ENCODE assay signal across 8 cellular contexts in the genomic region with DNA sequence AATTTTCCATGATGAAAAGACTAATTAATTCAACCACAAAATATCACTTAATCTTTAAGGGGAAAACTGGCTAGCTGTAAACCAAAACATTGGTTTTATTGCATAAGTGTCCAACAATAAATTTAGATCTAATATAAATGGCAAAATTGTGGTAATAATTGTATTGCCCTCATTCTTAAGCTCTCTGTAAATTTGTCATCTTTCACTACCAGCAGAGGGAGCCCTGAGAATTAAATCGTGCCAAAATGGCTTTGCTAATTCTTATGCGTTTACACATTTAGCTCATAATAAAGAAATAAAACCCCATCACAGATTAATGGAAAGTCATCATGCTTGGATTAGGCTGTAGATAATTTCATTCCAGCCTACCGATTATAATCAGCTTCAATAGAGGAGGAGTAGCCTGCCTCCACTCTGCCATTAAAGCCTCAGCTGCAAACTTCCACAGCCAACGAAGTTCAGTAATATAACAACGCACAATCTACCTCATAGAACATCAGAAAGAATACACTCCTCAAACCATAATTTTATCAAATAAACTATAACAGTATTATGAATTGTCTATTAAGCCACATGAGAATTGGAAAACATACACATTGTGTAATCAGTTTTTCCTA.
DNase-seq lines count a peak whose midpoint lies in the region; ATAC-seq and TF ChIP-seq lines count a peak whose summit lies in the region.

No MANE protein-coding gene starts in this region.

- H3K4me3 ChIP-seq in dorsolateral prefrontal cortex = no peak overlapping the region
- H3K4me3 ChIP-seq in neuronal stem cell (ENCODE audit: low read length in 2 of 2) = no peak overlapping the region

- no peak overlapping the region for H4K8ac ChIP-seq in neuronal stem cell (ENCODE audit: low read depth, low read length)

- peaks cover 14% of the 10 kb centered on the region for H3K27me3 ChIP-seq in CD4-positive, alpha-beta T cell (ENCODE audit: control insufficient read depth, insufficient read depth, low read length)
- peaks cover 0 to 52% (median 5%) of the 10 kb centered on the region in 45 donors for H3K27me3 ChIP-seq in dorsolateral prefrontal cortex
- H3K27me3 ChIP-seq in neuronal stem cell (ENCODE audit: control insufficient read depth in 3 of 3, insufficient read depth in 3 of 3, low read depth in 1 of 3, low read length in 3 of 3) = peaks cover 0 to 8% (median 0%) of the 10 kb centered on the region in 3 experiments

- TF ChIP-seq CTCF in CD4-positive, alpha-beta T cell (IDR thresholded peaks at IDR 0.05) = peak; percentile 73
- peak; percentile 46 to 78 (median 66) for TF ChIP-seq CTCF in dorsolateral prefrontal cortex (IDR thresholded peaks at IDR 0.05 in 54 of 56, conservative IDR thresholded peaks at IDR 0.05 in 2 of 56; ENCODE audit: low read depth in 1 of 56, partially characterized antibody in 56 of 56)

- H3K36me3 ChIP-seq in neuronal stem cell (replicated peaks in 1 of 2; ENCODE audit: control insufficient read depth in 2 of 2, insufficient read depth in 2 of 2, low read length in 2 of 2) = no peaks in the 10 kb centered on the region

- no peak for ATAC-seq in CD4-positive, alpha-beta T cell (ENCODE audit: poor library complexity)
- no peak for ATAC-seq in HG02884 (IDR thresholded peaks at IDR 0.05; ENCODE audit: unreplicated experiment)

- H3K14ac ChIP-seq in neuronal stem cell (ENCODE audit: low read length) = no peak overlapping the region

- no peak overlapping the region for H2BK120ac ChIP-seq in neuronal stem cell (ENCODE audit: low read depth, low read length)

- no peak overlapping the region for H4K91ac ChIP-seq in neuronal stem cell (ENCODE audit: low read depth, low read length, poor library complexity)

- no peak overlapping the region for H3K23ac ChIP-seq in neuronal stem cell (ENCODE audit: low read depth, low read length, poor library complexity)

- H3K79me1 ChIP-seq in neuronal stem cell (ENCODE audit: low read depth, low read length) = no peaks in the 10 kb centered on the region

- H3K27ac ChIP-seq in CD4-positive, alpha-beta T cell (ENCODE audit: low read depth, low read length) = no peak overlapping the region
- H3K27ac ChIP-seq in dorsolateral prefrontal cortex (no peak overlapping the region), neuronal stem cell (replicated peaks; ENCODE audit: low read length) (no peak overlapping the region)

- peaks cover 60% of the 10 kb centered on the region for H3K27me3 Mint-ChIP-seq in CD4-positive, alpha-beta T cell

- H3K4me1 Mint-ChIP-seq in CD4-positive, alpha-beta T cell (ENCODE audit: low read depth) = no peaks in the 10 kb centered on the region

- no peak overlapping the region for H2BK15ac ChIP-seq in neuronal stem cell (ENCODE audit: low read length)

- WGBS in neuronal stem cell (ENCODE audit: extremely low coverage in 2 of 2, insufficient read length in 2 of 2, insufficient replicate concordance in 1 of 2), 2 donors = no CpG with 5 or more reads among the region's 5 CpGs

- CTCF ChIA-PET in CD4-positive, alpha-beta T cell (lab: Charles Lee) = interaction anchor here (1.4 to 1.5 kb wide), 2 partner anchors 10 to 845 kb away, joined by 3 to 11 read pairs; no protein-coding TSS in a partner anchor

- no peak overlapping the region for H2BK12ac ChIP-seq in neuronal stem cell (ENCODE audit: low read length)

- H3K9ac ChIP-seq in neuronal stem cell (ENCODE audit: low read depth, low read length, poor library complexity) = no peak overlapping the region

- no peak overlapping the region for H3K4ac ChIP-seq in neuronal stem cell (ENCODE audit: low read length)

- intact Hi-C loops in CD4-positive, alpha-beta T cell (cut with DNase I, micrococcal nuclease) = loop anchor here (2.0 to 5.0 kb wide), 2 partner anchors 845 to 846 kb away; a partner anchor contains a TSS
- intact Hi-C loops in dorsolateral prefrontal cortex (cut with DNase I) = loop anchor here in 1 of 2 donors (5.0 to 10.0 kb wide), 2 partner anchors 833 to 1386 kb away; a partner anchor contains a TSS

- no peak overlapping the region for H3K4me3 Mint-ChIP-seq in CD4-positive, alpha-beta T cell

- no peaks in the 10 kb centered on the region for H3K36me3 Mint-ChIP-seq in CD4-positive, alpha-beta T cell (ENCODE audit: low read depth)

- no peak overlapping the region for H2AK5ac ChIP-seq in neuronal stem cell (ENCODE audit: low read depth, low read length)

- no peak overlapping the region for H3K18ac ChIP-seq in neuronal stem cell (ENCODE audit: low read length)

- H3K9me3 ChIP-seq in CD4-positive, alpha-beta T cell (ENCODE audit: control insufficient read depth, low read length) = no peaks in the 10 kb centered on the region
- H3K9me3 ChIP-seq in neuronal stem cell (replicated peaks in 1 of 2; ENCODE audit: control insufficient read depth in 2 of 2, insufficient read depth in 1 of 2, low read depth in 1 of 2, low read length in 2 of 2) = no peaks in the 10 kb centered on the region

- no peak overlapping the region for H3K4me2 ChIP-seq in neuronal stem cell (ENCODE audit: insufficient read depth, low read length, poor library complexity, severe bottlenecking)

- peaks cover 2% of the 10 kb centered on the region for H3K9me3 Mint-ChIP-seq in CD4-positive, alpha-beta T cell

- POLR2A ChIA-PET in CD4-positive, alpha-beta T cell (lab: Charles Lee) = interaction anchor here (0.6 kb wide), 1 partner anchor 114 kb away, joined by 3 read pairs; no protein-coding TSS in a partner anchor

- H2AFZ ChIP-seq in neuronal stem cell (ENCODE audit: low read length) = no peak overlapping the region

- H3K4me1 ChIP-seq in neuronal stem cell (ENCODE audit: control insufficient read depth in 2 of 2, insufficient read depth in 1 of 2, low read depth in 1 of 2, low read length in 2 of 2) = no peaks in the 10 kb centered on the region

- DNase-seq in CD4-positive, alpha-beta T cell = no peak
- DNase-seq in H4 (ENCODE audit: low spot score) (peak; percentile 14), NCI-H82 treated with DMSO at 0.1 percent for 48 hours (lab: John Stamatoyannopoulos, UW; ENCODE audit: unreplicated experiment) (peak; percentile 20), dorsolateral prefrontal cortex (no peak), neuronal stem cell (ENCODE audit: low spot score) (peak; percentile 17), HK-2 (ENCODE audit: unreplicated experiment) (no peak)
- no peak for DNase-seq in stimulated activated CD4-positive, alpha-beta T cell treated with anti-CD3 and anti-CD28 coated beads, Interleukin-2, amount 100 ng/mL, for 24 hours

- no peak overlapping the region for H2BK5ac ChIP-seq in neuronal stem cell (ENCODE audit: low read length)

- H3K27ac Mint-ChIP-seq in CD4-positive, alpha-beta T cell = no peak overlapping the region

Comparison
In these comparisons a context has a peak if more than half of its experiments do, and no peak if none do; other contexts are left out.
1. DNase-seq: peak in H4 (single experiment), NCI-H82 treated with DMSO at 0.1 percent for 48 hours (single experiment) and neuronal stem cell (single experiment); none in CD4-positive, alpha-beta T cell (0 of 10), dorsolateral prefrontal cortex (0 of 10), HK-2 (single experiment) and stimulated activated CD4-positive, alpha-beta T cell treated with anti-CD3 and anti-CD28 coated beads, Interleukin-2, amount 100 ng/mL, for 24 hours (0 of 2).